In the genomic region with DNA sequence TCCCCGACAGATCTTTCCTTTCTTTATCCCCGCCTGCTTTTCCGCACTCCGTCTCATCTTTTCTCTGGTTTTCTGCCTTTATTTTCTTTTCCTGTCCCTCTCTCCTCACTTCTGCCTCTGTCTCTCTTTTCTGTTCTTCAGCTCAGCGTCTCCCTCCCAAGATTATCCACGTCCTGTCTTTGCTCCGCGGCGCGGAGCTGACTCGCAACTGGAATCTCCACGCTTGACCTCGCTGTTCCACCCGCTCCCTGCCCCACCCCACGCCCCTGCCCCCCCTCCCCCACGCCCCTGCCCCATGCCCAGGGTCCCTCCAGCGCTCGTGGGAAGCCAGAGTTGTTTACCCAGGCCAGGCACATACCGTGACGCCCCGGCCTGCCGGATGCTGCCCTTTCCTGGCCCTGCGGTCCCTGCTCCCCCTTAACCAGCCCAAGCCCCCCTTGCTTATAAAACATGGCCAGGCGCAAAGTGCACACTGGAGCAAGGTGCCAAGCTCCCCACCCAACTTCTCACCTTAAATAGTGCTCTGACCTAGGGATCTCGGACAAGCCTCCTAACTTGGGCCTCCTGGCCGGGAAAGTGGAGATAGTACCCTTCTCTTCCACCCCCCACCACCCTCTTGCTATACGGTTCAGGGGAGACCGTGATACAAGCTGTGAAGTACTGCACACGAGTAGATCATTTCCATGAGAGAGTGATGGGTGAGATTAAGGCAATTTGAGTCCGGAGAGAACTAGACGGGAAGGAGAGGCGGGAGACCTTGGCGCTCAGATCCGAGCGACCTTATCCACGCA, we compare ENCODE assay signal across 13 cellular contexts. TPM values are rescaled to one million over a fixed set of nuclear protein-coding genes. Genes with fewer than 3 reads are reported as not detected.
DNase-seq lines count a peak whose midpoint lies in the region; ATAC-seq and TF ChIP-seq lines count a peak whose summit lies in the region.
"Had no signal": no experiment of that assay in that cellular context is flagged by ENCODE, and none has a peak within 500 bp of the region (broad histone marks: within the 10 kb centered on the region; RNA-seq: fewer than 3 reads in every experiment).

No MANE protein-coding gene starts in this region.

- DNase-seq in left ventricle myocardium inferior: no peak
- no peak for DNase-seq in right atrium auricular region (ENCODE audit: low spot score)
- no peak for DNase-seq in activated naive CD8-positive, alpha-beta T cell treated with anti-CD3 and anti-CD28 coated beads, Interleukin-2, amount 10 ng/mL, durations not matched to agents 7 days and 5 days
- DNase-seq in memory B cell (ENCODE audit: low spot score in 2 of 2): peak in 1 of 2 donors; percentile 23
- no peak for DNase-seq in type B pancreatic cell (ENCODE audit: extremely low spot score, unreplicated experiment)
- no peak for DNase-seq in NCI-H2029 (lab: John Stamatoyannopoulos, UW)
- DNase-seq in SHP77 treated with DMSO at 0.1 percent for 48 hours (lab: John Stamatoyannopoulos, UW): no peak
- no peak for DNase-seq in T1000 (lab: John Stamatoyannopoulos, UW)
- DNase-seq: amygdala, foreskin melanocyte, GM23248, ovary had no signal

- intact Hi-C loops in left ventricle myocardium inferior (cut with micrococcal nuclease): no loop called here

- H3K4me1 Mint-ChIP-seq in activated naive CD8-positive, alpha-beta T cell treated with anti-CD3 and anti-CD28 coated beads, Interleukin-2, amount 10 ng/mL, durations not matched to agents 7 days and 5 days: peaks cover 43% of the 10 kb centered on the region
- H3K4me1 Mint-ChIP-seq in memory B cell: peaks cover 41% of the 10 kb centered on the region
- peaks cover 52% of the 10 kb centered on the region for H3K4me1 Mint-ChIP-seq in type B pancreatic cell (ENCODE audit: unreplicated experiment)

- peak overlapping the region; percentile 4 for H3K27ac Mint-ChIP-seq in activated naive CD8-positive, alpha-beta T cell treated with anti-CD3 and anti-CD28 coated beads, Interleukin-2, amount 10 ng/mL, durations not matched to agents 7 days and 5 days
- H3K27ac Mint-ChIP-seq in memory B cell (peak overlapping the region; percentile 37), type B pancreatic cell (no peak overlapping the region)

- peaks cover 66% of the 10 kb centered on the region for H3K4me1 ChIP-seq in left ventricle myocardium inferior
- peaks cover 0 to 67% of the 10 kb centered on the region in 2 donors for H3K4me1 ChIP-seq in right atrium auricular region

- H3K4me3 ChIP-seq in left ventricle myocardium inferior: peak overlapping the region; percentile 43
- peak overlapping the region in 1 of 2 donors; percentile 12 for H3K4me3 ChIP-seq in right atrium auricular region
- H3K4me3 ChIP-seq: GM23248, ovary had no signal

- H3K27ac ChIP-seq in left ventricle myocardium inferior (replicated peaks) (no peak overlapping the region), right atrium auricular region (no peak overlapping the region)
- H3K27ac ChIP-seq: GM23248, ovary had no signal

- peaks cover 2% of the 10 kb centered on the region for H3K36me3 Mint-ChIP-seq in activated naive CD8-positive, alpha-beta T cell treated with anti-CD3 and anti-CD28 coated beads, Interleukin-2, amount 10 ng/mL, durations not matched to agents 7 days and 5 days
- no peaks in the 10 kb centered on the region for H3K36me3 Mint-ChIP-seq in memory B cell
- H3K36me3 Mint-ChIP-seq in type B pancreatic cell: no peaks in the 10 kb centered on the region

- no peak for TF ChIP-seq CTCF in left ventricle myocardium inferior (IDR thresholded peaks at IDR 0.05; ENCODE audit: borderline replicate concordance)
- no peak for TF ChIP-seq CTCF in right atrium auricular region (IDR thresholded peaks at IDR 0.05)
- no peak for TF ChIP-seq CTCF in type B pancreatic cell (conservative IDR thresholded peaks at IDR 0.05)

- peaks cover 100% of the 10 kb centered on the region for H3K27me3 ChIP-seq in left ventricle myocardium inferior (ENCODE audit: low read depth)
- H3K27me3 ChIP-seq in right atrium auricular region: peaks cover 64 to 90% of the 10 kb centered on the region in 2 donors

- POLR2A ChIA-PET in activated naive CD8-positive, alpha-beta T cell treated with anti-CD3 and anti-CD28 coated beads, Interleukin-2, amount 10 ng/mL, durations not matched to agents 7 days and 5 days (lab: Charles Lee): interaction anchor here (1.4 kb wide), 1 partner anchor 11 kb away, joined by 6 read pairs; no protein-coding TSS in a partner anchor

- peak overlapping the region; percentile 79 for H3K4me3 Mint-ChIP-seq in activated naive CD8-positive, alpha-beta T cell treated with anti-CD3 and anti-CD28 coated beads, Interleukin-2, amount 10 ng/mL, durations not matched to agents 7 days and 5 days
- H3K4me3 Mint-ChIP-seq in memory B cell: peak overlapping the region; percentile 68
- peak overlapping the region; percentile 66 for H3K4me3 Mint-ChIP-seq in type B pancreatic cell

- peaks cover 95% of the 10 kb centered on the region for H3K27me3 Mint-ChIP-seq in activated naive CD8-positive, alpha-beta T cell treated with anti-CD3 and anti-CD28 coated beads, Interleukin-2, amount 10 ng/mL, durations not matched to agents 7 days and 5 days
- H3K27me3 Mint-ChIP-seq in memory B cell: peaks cover 34% of the 10 kb centered on the region
- H3K27me3 Mint-ChIP-seq in type B pancreatic cell: peaks cover 97% of the 10 kb centered on the region

- no peak for ATAC-seq in activated naive CD8-positive, alpha-beta T cell treated with anti-CD3 and anti-CD28 coated beads, Interleukin-2, amount 10 ng/mL, durations not matched to agents 7 days and 5 days (ENCODE audit: low read depth)
- ATAC-seq in memory B cell (ENCODE audit: low read depth): no peak

- H3K36me3 ChIP-seq in left ventricle myocardium inferior: no peaks in the 10 kb centered on the region
- H3K36me3 ChIP-seq in right atrium auricular region: no peaks in the 10 kb centered on the region
- H3K36me3 ChIP-seq: ovary had no signal

- H3K9me3 ChIP-seq in left ventricle myocardium inferior (replicated peaks) (no peaks in the 10 kb centered on the region), right atrium auricular region (no peaks in the 10 kb centered on the region)
- H3K9me3 ChIP-seq: Caco-2, ovary had no signal

- no peaks in the 10 kb centered on the region for H3K9me3 Mint-ChIP-seq in activated naive CD8-positive, alpha-beta T cell treated with anti-CD3 and anti-CD28 coated beads, Interleukin-2, amount 10 ng/mL, durations not matched to agents 7 days and 5 days
- H3K9me3 Mint-ChIP-seq in memory B cell: no peaks in the 10 kb centered on the region
- no peaks in the 10 kb centered on the region for H3K9me3 Mint-ChIP-seq in type B pancreatic cell

RNA-seq across cellular contexts. Expression of a gene that starts 4.7 kb away (rescaled TPM):
- not detected for total RNA-seq in left ventricle myocardium inferior
- total RNA-seq in right atrium auricular region: not detected
- total RNA-seq in activated naive CD8-positive, alpha-beta T cell treated with anti-CD3 and anti-CD28 coated beads, Interleukin-2, amount 10 ng/mL, durations not matched to agents 7 days and 5 days: not detected
- 1.7 and 2.7 TPM in 2 replicates for total RNA-seq in type B pancreatic cell (ENCODE audit: low replicate concordance)
- total RNA-seq: Caco-2, GM23248 had no signal

RNA-seq across cellular contexts. Expression of a gene that starts 16.2 kb away (rescaled TPM):
- total RNA-seq in left ventricle myocardium inferior (24.2 TPM), right atrium auricular region (10 to 100 TPM; 17.8 to 23.2 TPM), type B pancreatic cell (ENCODE audit: low replicate concordance) (47.8 and 48.0 TPM in 2 replicates)
- 10 to 100 TPM; 67.1 to 71.6 TPM for total RNA-seq in activated naive CD8-positive, alpha-beta T cell treated with anti-CD3 and anti-CD28 coated beads, Interleukin-2, amount 10 ng/mL, durations not matched to agents 7 days and 5 days
